17 cellular contexts compared by ENCODE assay signal in genomic region chr6:100366419-100366818, GRCh38.
DNase-seq lines count a peak whose midpoint lies in the region; TF ChIP-seq lines count a peak whose summit lies in the region.
"Had no signal": no experiment of that assay in that cellular context is flagged by ENCODE, and none has a peak within 500 bp of the region (broad histone marks: within the 10 kb centered on the region; RNA-seq: fewer than 3 reads in every experiment).

No MANE protein-coding gene starts in this region.

- H3K4me2 ChIP-seq in Karpas-422 (ENCODE audit: low read depth, low read length, poor library complexity, severe bottlenecking): no peak overlapping the region

- H3K4me1 Mint-ChIP-seq in activated naive CD4-positive, alpha-beta T cell treated with anti-CD3 and anti-CD28 coated beads for 36 hours (ENCODE audit: low read depth): no peaks in the 10 kb centered on the region
- H3K4me1 Mint-ChIP-seq: activated T-helper 17 cell treated with anti-CD3 and anti-CD28 coated beads, Interleukin-2, amount 50 U/mL, for 72 hours; nephron had no signal

- H3K9me3 Mint-ChIP-seq in activated naive CD4-positive, alpha-beta T cell treated with anti-CD3 and anti-CD28 coated beads for 36 hours: no peaks in the 10 kb centered on the region
- H3K9me3 Mint-ChIP-seq: activated CD4-positive, alpha-beta memory T cell treated with anti-CD3 and anti-CD28 coated beads for 36 hours; activated T-helper 17 cell treated with anti-CD3 and anti-CD28 coated beads, Interleukin-2, amount 50 U/mL, for 72 hours; nephron had no signal

- H3K27me3 Mint-ChIP-seq in activated naive CD4-positive, alpha-beta T cell treated with anti-CD3 and anti-CD28 coated beads for 36 hours (ENCODE audit: low read depth): no peaks in the 10 kb centered on the region
- H3K27me3 Mint-ChIP-seq: activated CD4-positive, alpha-beta memory T cell treated with anti-CD3 and anti-CD28 coated beads for 36 hours; type B pancreatic cell had no signal

- CTCF ChIA-PET in activated naive CD4-positive, alpha-beta T cell treated with anti-CD3 and anti-CD28 coated beads for 36 hours (lab: Charles Lee): interaction anchor here (0.6 kb wide), 1 partner anchor 14 kb away, joined by 3 read pairs; no protein-coding TSS in a partner anchor

- no peaks in the 10 kb centered on the region for H3K36me3 ChIP-seq in Karpas-422 (ENCODE audit: insufficient read depth, low read length)

- no peaks in the 10 kb centered on the region for H4K20me1 ChIP-seq in Karpas-422 (ENCODE audit: insufficient read depth, low read depth, low read length)

- intact Hi-C loops in activated naive CD4-positive, alpha-beta T cell treated with anti-CD3 and anti-CD28 coated beads for 36 hours (cut with micrococcal nuclease): no loop called here

- H3K79me2 ChIP-seq in Karpas-422 (ENCODE audit: low read length): no peaks in the 10 kb centered on the region

- no peaks in the 10 kb centered on the region for H3K4me1 ChIP-seq in Karpas-422 (ENCODE audit: low read length)

- no peaks in the 10 kb centered on the region for H3K9me2 ChIP-seq in Karpas-422 (replicated peaks; ENCODE audit: insufficient read depth, low read length)

- H3K4me3 ChIP-seq in fibroblast of the aortic adventitia (ENCODE audit: low read depth, low read length): no peak overlapping the region
- H3K4me3 ChIP-seq in Karpas-422 (ENCODE audit: low read length): no peak overlapping the region

- no peaks in the 10 kb centered on the region for H3K27me3 ChIP-seq in Karpas-422 (ENCODE audit: low read length)

- no peak overlapping the region for H3K27ac Mint-ChIP-seq in activated naive CD4-positive, alpha-beta T cell treated with anti-CD3 and anti-CD28 coated beads for 36 hours
- H3K27ac Mint-ChIP-seq: activated CD4-positive, alpha-beta memory T cell treated with anti-CD3 and anti-CD28 coated beads for 36 hours; activated T-helper 17 cell treated with anti-CD3 and anti-CD28 coated beads, Interleukin-2, amount 50 U/mL, for 72 hours; nephron; type B pancreatic cell had no signal

- no peaks in the 10 kb centered on the region for H3K9me3 ChIP-seq in Karpas-422 (ENCODE audit: low read length)

- H3K27ac ChIP-seq in Karpas-422 (ENCODE audit: low read length): no peak overlapping the region

- DNase-seq in AG20443 (ENCODE audit: low spot score): peak; percentile 29
- peak; percentile 72 for DNase-seq in HT1080 (ENCODE audit: low read depth)
- DNase-seq in amniotic epithelial cell (ENCODE audit: low read depth): peak; percentile 79
- DNase-seq in fibroblast of the aortic adventitia (ENCODE audit: low read depth): peak; percentile 59
- no peak for DNase-seq in GDM1 (lab: John Stamatoyannopoulos, UW)
- DNase-seq in activated naive CD4-positive, alpha-beta T cell treated with anti-CD3 and anti-CD28 coated beads for 36 hours: no peak
- no peak for DNase-seq in Karpas-422
- no peak for DNase-seq in NK-92 (lab: John Stamatoyannopoulos, UW; ENCODE audit: unreplicated experiment)
- DNase-seq: activated CD4-positive, alpha-beta memory T cell treated with anti-CD3 and anti-CD28 coated beads for 36 hours; amygdala; COR-L47; cortex of kidney; NCI-H345; right cardiac atrium had no signal

- no peaks in the 10 kb centered on the region for H3K36me3 Mint-ChIP-seq in activated naive CD4-positive, alpha-beta T cell treated with anti-CD3 and anti-CD28 coated beads for 36 hours (ENCODE audit: low read depth)
- H3K36me3 Mint-ChIP-seq: activated CD4-positive, alpha-beta memory T cell treated with anti-CD3 and anti-CD28 coated beads for 36 hours; type B pancreatic cell had no signal

- no peak overlapping the region for H3K4me3 Mint-ChIP-seq in activated naive CD4-positive, alpha-beta T cell treated with anti-CD3 and anti-CD28 coated beads for 36 hours
- H3K4me3 Mint-ChIP-seq: activated CD4-positive, alpha-beta memory T cell treated with anti-CD3 and anti-CD28 coated beads for 36 hours; activated T-helper 17 cell treated with anti-CD3 and anti-CD28 coated beads, Interleukin-2, amount 50 U/mL, for 72 hours; nephron; type B pancreatic cell had no signal

- no peak overlapping the region for H2AFZ ChIP-seq in Karpas-422 (ENCODE audit: low read length)

- no peak for TF ChIP-seq CTCF in fibroblast of the aortic adventitia (IDR thresholded peaks at IDR 0.05; ENCODE audit: insufficient read depth, low read length)

- no peak overlapping the region for H3K9ac ChIP-seq in Karpas-422 (ENCODE audit: low read length)

Comparison
In these comparisons a context has a peak if more than half of its experiments do, and no peak if none do; other contexts are left out.
1. DNase-seq: peak in AG20443 (single experiment), HT1080 (single experiment), amniotic epithelial cell (single experiment) and fibroblast of the aortic adventitia (single experiment); none in GDM1 (single experiment), activated naive CD4-positive, alpha-beta T cell treated with anti-CD3 and anti-CD28 coated beads for 36 hours (single experiment), Karpas-422 (single experiment) and NK-92 (single experiment).